24 cellular contexts compared by ENCODE assay signal in genomic region chr5:161975350-161975749, GRCh38.
"Had no signal": no experiment of that assay in that cellular context is flagged by ENCODE, and none has a peak within 500 bp of the region (broad histone marks: within the 10 kb centered on the region; RNA-seq: fewer than 3 reads in every experiment).

No MANE protein-coding gene starts in this region.

- H3K36me3 ChIP-seq: MG63, SJCRH30 had no signal

- H3K4me1 ChIP-seq: SJCRH30 had no signal

- H3K27ac ChIP-seq: SJCRH30 had no signal

- DNase-seq: Karpas-422, KG1, MG63, NCI-H1092, NCI-H1105 treated with DMSO at 0.1 percent for 48 hours, NCI-H1417 treated with DMSO at 0.1 percent for 48 hours, NCI-H146, NCI-H1694 treated with DMSO at 0.1 percent for 48 hours, NCI-H1930, NCI-H2081 treated with DMSO at 0.1 percent for 48 hours, NCI-H2171, NCI-H226, NCI-H446, NCI-H510A, NCI-H524 treated with DMSO at 0.1 percent for 48 hours, NCI-H69, NCI-H774, PC-3, SHP77 treated with DMSO at 0.1 percent for 48 hours, SJCRH30, SW 1271, T-cell had no signal

- H3K4me3 ChIP-seq: MG63, SJCRH30 had no signal

- ATAC-seq: Panc1, PC-3, Right ventricle myocardium inferior, T-cell had no signal

- H3K9me3 ChIP-seq: MG63, SJCRH30 had no signal

- H3K27me3 ChIP-seq: MG63, SJCRH30 had no signal
